Comparison of ENCODE assay signal across 8 cellular contexts in genomic region chr17:41966453-41967140, GRCh38. TPM values are rescaled to one million over a fixed set of nuclear protein-coding genes. Genes with fewer than 3 reads are reported as not detected.
DNase-seq lines count a peak whose midpoint lies in the region; ATAC-seq and TF ChIP-seq lines count a peak whose summit lies in the region.

Gene CNP (plus strand): TSS chr17:41966795. CDS start chr17:41966885, 90 bp downstream.

- no peaks in the 10 kb centered on the region for H3K27me3 Mint-ChIP-seq in chondrocyte (ENCODE audit: low read depth)

- peak; percentile 19 for TF ChIP-seq CTCF in chondrocyte (IDR thresholded peaks at IDR 0.05)

- no peaks in the 10 kb centered on the region for H3K27me3 ChIP-seq in ACC112 (ENCODE audit: insufficient read depth, low read length)

- H3K4me1 ChIP-seq in ACC112 (ENCODE audit: control insufficient read depth, insufficient read depth, low read length, unreplicated experiment) = peaks cover 26% of the 10 kb centered on the region

- peak within 1 kb of the TSS; percentile 74 for H3K27ac Mint-ChIP-seq in chondrocyte (ENCODE audit: unreplicated experiment)

- peaks cover 14% of the 10 kb centered on the region; the same call in 1 of the 2 replicates for H3K36me3 ChIP-seq in ACC112 (ENCODE audit: insufficient read depth, low read length)

- peak within 1 kb of the TSS; percentile 81 for H3K4me3 ChIP-seq in ACC112 (ENCODE audit: low read depth, low read length)

- ATAC-seq in GM18909 (IDR thresholded peaks at IDR 0.05; ENCODE audit: poor library complexity, unreplicated experiment) (peak; percentile 75), HG03280 (IDR thresholded peaks at IDR 0.05; ENCODE audit: unreplicated experiment) (peak; percentile 79)

- peak within 1 kb of the TSS; percentile 60 for H3K27ac ChIP-seq in ACC112 (ENCODE audit: low read depth, low read length)

- H2AFZ ChIP-seq in ACC112 (ENCODE audit: low read length, unreplicated experiment) = peak within 1 kb of the TSS; percentile 62

- H3K4me1 Mint-ChIP-seq in chondrocyte (ENCODE audit: low read depth) = peaks cover 45% of the 10 kb centered on the region

- DNase-seq in NCI-H510A treated with DMSO at 0.1 percent for 48 hours (lab: John Stamatoyannopoulos, UW) = peak; percentile 89
- peak; percentile 86 to 89 for DNase-seq in activated CD4-positive, alpha-beta T cell treated with anti-CD3 and anti-CD28 coated beads for 24 hours (ENCODE audit: low read depth in 2 of 2)
- no peak for DNase-seq in chondrocyte (ENCODE audit: low spot score)
- DNase-seq in kidney tubule cell (ENCODE audit: low spot score) = peak; percentile 90
- peak; percentile 73 to 87 for DNase-seq in stimulated activated CD4-positive, alpha-beta T cell treated with anti-CD3 and anti-CD28 coated beads, Interleukin-1b, Interleukin-23, amount 100 ng/mL, for 1 hour (ENCODE audit: low read depth in 2 of 2)

- peak within 1 kb of the TSS; percentile 80 for H3K4me3 Mint-ChIP-seq in chondrocyte (ENCODE audit: unreplicated experiment)

- no peaks in the 10 kb centered on the region for H3K9me3 Mint-ChIP-seq in chondrocyte (ENCODE audit: low read depth)

- H3K79me2 ChIP-seq in ACC112 (ENCODE audit: control insufficient read depth, insufficient read depth, low read length, unreplicated experiment) = peaks cover 43% of the 10 kb centered on the region

- peaks cover 5% of the 10 kb centered on the region for H3K36me3 Mint-ChIP-seq in chondrocyte (ENCODE audit: low read depth)

RNA-seq across cellular contexts. Expression of gene CNP, which starts in this region (rescaled TPM):
- 78.3 to 86.0 TPM (median 79.4 TPM) in 3 replicates for total RNA-seq in chondrocyte
